In genomic region chr9:98206754-98207153, GRCh38 we compare ENCODE assay signal across 21 cellular contexts. TPM values are rescaled to one million over a fixed set of nuclear protein-coding genes. Genes with fewer than 3 reads are reported as not detected.
DNase-seq lines count a peak whose midpoint lies in the region; ATAC-seq, FAIRE-seq and TF ChIP-seq lines count a peak whose summit lies in the region.
"Had no signal": no experiment of that assay in that cellular context is flagged by ENCODE, and none has a peak within 500 bp of the region (broad histone marks: within the 10 kb centered on the region; RNA-seq: fewer than 3 reads in every experiment).

No MANE protein-coding gene starts in this region.

- CTCF ChIA-PET in T-cell (lab: Charles Lee) = interaction anchor here in 1 of 2 donors (0.6 to 0.9 kb wide), 2 partner anchors 10 to 264 kb away, joined by 3 to 5 read pairs; no protein-coding TSS in a partner anchor

- H3K9me1 ChIP-seq in keratinocyte (ENCODE audit: control insufficient read depth, extremely low read depth, insufficient read depth, low read length) = no peaks in the 10 kb centered on the region

- TF ChIP-seq CTCF in HFFc6 (IDR thresholded peaks at IDR 0.05) (no peak), epithelial cell of esophagus (IDR thresholded peaks at IDR 0.05; ENCODE audit: insufficient read depth, low read depth, low read length, missing control alignments) (no peak), keratinocyte (optimal IDR thresholded peaks at IDR 0.05 in 1 of 3, IDR thresholded peaks at IDR 0.05 in 1 of 3, conservative IDR thresholded peaks at IDR 0.05 in 1 of 3; ENCODE audit: extremely low read depth in 1 of 3, insufficient read depth in 2 of 3, low read length in 3 of 3) (no peak)

- POLR2A ChIA-PET in T-cell (lab: Charles Lee) = no interaction called here

- dilution Hi-C loops in keratinocyte (cut with MboI; ENCODE audit: extremely low pct_ligation_motif_present, low sequenced_read_pairs) = no loop called here

- no peak overlapping the region for H2AFZ ChIP-seq in keratinocyte (ENCODE audit: control insufficient read depth, low read length)
- H2AFZ ChIP-seq: GM23338 had no signal

- peaks cover 24% of the 10 kb centered on the region for H3K4me1 ChIP-seq in keratinocyte (ENCODE audit: control insufficient read depth, extremely low read depth, insufficient read depth, low read length)
- H3K4me1 ChIP-seq: Caco-2 had no signal

- no peaks in the 10 kb centered on the region for H3K36me3 Mint-ChIP-seq in HFFc6 (ENCODE audit: low read depth)
- H3K36me3 Mint-ChIP-seq in T-cell = peaks cover 11% of the 10 kb centered on the region

- H3K27me3 ChIP-seq in keratinocyte (ENCODE audit: control insufficient read depth, extremely low read depth, insufficient read depth, low read length) = no peaks in the 10 kb centered on the region

- H3K9me3 Mint-ChIP-seq in HFFc6 (no peaks in the 10 kb centered on the region), T-cell (no peaks in the 10 kb centered on the region)
- H3K9me3 Mint-ChIP-seq: CD4-positive, alpha-beta T cell had no signal

- peak; percentile 84 for FAIRE-seq in keratinocyte (lab: Jason Lieb, UNC)
- FAIRE-seq: A549, D721Med, G401.6, GM12892, GM18507, H54 had no signal

- no peak overlapping the region for H3K4me2 ChIP-seq in keratinocyte (ENCODE audit: control insufficient read depth, extremely low read depth, insufficient read depth, low read depth, low read length)
- H3K4me2 ChIP-seq: A549, GM23338 had no signal

- H3K9me3 ChIP-seq in keratinocyte (ENCODE audit: control insufficient read depth, low read depth, low read length) = no peaks in the 10 kb centered on the region
- H3K9me3 ChIP-seq: A549, Caco-2 had no signal

- H3K4me1 Mint-ChIP-seq in HFFc6 (ENCODE audit: low read depth) = peaks cover 15% of the 10 kb centered on the region
- H3K4me1 Mint-ChIP-seq in T-cell = peaks cover 5 to 6% (median 5%) of the 10 kb centered on the region in 3 donors

- H3K4me3 Mint-ChIP-seq in HFFc6 (no peak overlapping the region), T-cell (no peak overlapping the region)
- H3K4me3 Mint-ChIP-seq: CD4-positive, alpha-beta T cell; GM23338 had no signal

- H3K27me3 Mint-ChIP-seq in HFFc6 (ENCODE audit: insufficient read depth) (no peaks in the 10 kb centered on the region; the same call in none of the 2 replicates), T-cell (no peaks in the 10 kb centered on the region)
- H3K27me3 Mint-ChIP-seq: CD4-positive, alpha-beta T cell had no signal

- DNase-seq in HFFc6 (no peak), T-cell (no peak), epithelial cell of esophagus (ENCODE audit: low read depth) (peak; percentile 47), keratinocyte (ENCODE audit: low read depth, low spot score) (no peak)
- DNase-seq in activated CD4-positive, alpha-beta T cell treated with anti-CD3 and anti-CD28 coated beads for 1 hour = no peak
- no peak for DNase-seq in activated naive CD4-positive, alpha-beta T cell treated with anti-CD3 and anti-CD28 coated beads, Interleukin-2, amount 50 U/mL, for 16 hours
- DNase-seq: AML-193; Caco-2; CD4-positive, alpha-beta T cell had no signal

- H3K4me3 ChIP-seq in epithelial cell of esophagus (ENCODE audit: low read length) (no peak overlapping the region), keratinocyte (ENCODE audit: control insufficient read depth in 2 of 3, extremely low read depth in 1 of 3, insufficient read depth in 2 of 3, low read depth in 1 of 3, low read length in 3 of 3) (no peak overlapping the region)
- H3K4me3 ChIP-seq: A549, GM23338 had no signal

- peak overlapping the region; percentile 27 for H3K27ac ChIP-seq in keratinocyte (ENCODE audit: control insufficient read depth, insufficient read depth, low read length)
- H3K27ac ChIP-seq: 22Rv1, C4-2B had no signal

- H3K79me2 ChIP-seq in keratinocyte (ENCODE audit: control insufficient read depth, insufficient read depth, low read length) = no peaks in the 10 kb centered on the region

- no peaks in the 10 kb centered on the region for H4K20me1 ChIP-seq in keratinocyte (ENCODE audit: control insufficient read depth, extremely low read depth, insufficient read depth, low read length)

- H3K36me3 ChIP-seq in keratinocyte (ENCODE audit: control insufficient read depth in 2 of 2, extremely low read depth in 1 of 2, insufficient read depth in 2 of 2, low read length in 2 of 2) = peaks cover 53 to 69% of the 10 kb centered on the region in 2 experiments

- ATAC-seq in T-cell (replicated peaks in 1 of 4) (no peak), HG02885 (IDR thresholded peaks at IDR 0.05; ENCODE audit: poor library complexity, unreplicated experiment) (no peak), HG02571 (IDR thresholded peaks at IDR 0.05; ENCODE audit: unreplicated experiment) (no peak)
- ATAC-seq: A549, GM23338, HCT116 had no signal

- no peak overlapping the region for H3K9ac ChIP-seq in keratinocyte (ENCODE audit: control insufficient read depth, extremely low read depth, insufficient read depth, low read length)

- H3K27ac Mint-ChIP-seq in HFFc6 (peak overlapping the region; percentile 57; the same call in 1 of the 2 replicates), T-cell (peak overlapping the region; percentile 19 to 59)
- H3K27ac Mint-ChIP-seq: GM23338 had no signal

RNA-seq across cellular contexts. Expression of gene CORO2A, which starts 14.3 kb away (rescaled TPM):
- 1 to 10 TPM in 3 of 6 experiments, under 1 TPM in 3; 0.84 to 2.4 (median 1.1) TPM for total RNA-seq in HFFc6 (2021; fragmentation: NEBNext Ultra II Directional; extraction: Animal tissue kit (Norgen Biotek cat#: 25700))
- total RNA-seq in T-cell = 10 to 100 TPM in 4 of 5 donors, 1 to 10 TPM in 1; 9.1 to 12.4 (median 10.8) TPM
- polyA plus RNA-seq in keratinocyte = 30.9 to 45.2 TPM (median 31.7 TPM) in 3 replicates
- polyA plus RNA-seq in keratinocyte (2011; ENCODE audit: low read depth) = 9.8 TPM
- polyA plus RNA-seq in keratinocyte (2011; cell fraction: cytosol; rRNA removed) = 33.2 and 34.5 TPM in 2 replicates
- 35.1 and 38.7 TPM in 2 replicates for polyA plus RNA-seq in keratinocyte (2011; cell fraction: nucleus; rRNA removed)
- 17.9 and 33.7 TPM in 2 replicates for polyA plus RNA-seq in keratinocyte (2012; ENCODE audit: low replicate concordance)
- 49.6 to 65.0 TPM (median 51.0 TPM) in 3 replicates for polyA minus RNA-seq in keratinocyte
- 38.0 TPM for polyA minus RNA-seq in keratinocyte (2011; cell fraction: cytosol; rRNA and poly(A)+ RNA removed)
- 23.0 and 30.8 TPM in 2 replicates for polyA minus RNA-seq in keratinocyte (2011; cell fraction: nucleus; rRNA and poly(A)+ RNA removed)

RNA-seq across cellular contexts. Expression of gene TBC1D2, which starts 48.7 kb away (rescaled TPM):
- 10 to 100 TPM; 31.9 to 39.4 (median 36.5) TPM for total RNA-seq in HFFc6 (2021; fragmentation: NEBNext Ultra II Directional; extraction: Animal tissue kit (Norgen Biotek cat#: 25700))
- total RNA-seq in T-cell = 10 to 100 TPM in 1 of 5 donors, 1 to 10 TPM in 4; 4.5 to 10.7 (median 7.1) TPM
- 59.2 to 110 TPM (median 73.2 TPM) in 3 replicates for polyA plus RNA-seq in keratinocyte
- 66.9 TPM for polyA plus RNA-seq in keratinocyte (2011; ENCODE audit: low read depth)
- 59.8 and 88.4 TPM in 2 replicates for polyA plus RNA-seq in keratinocyte (2011; cell fraction: cytosol; rRNA removed)
- polyA plus RNA-seq in keratinocyte (2011; cell fraction: nucleus; rRNA removed) = 113 and 139 TPM in 2 replicates
- 89.1 and 89.3 TPM in 2 replicates for polyA plus RNA-seq in keratinocyte (2012; ENCODE audit: low replicate concordance)
- 88.4 to 139 TPM (median 131 TPM) in 3 replicates for polyA minus RNA-seq in keratinocyte
- 166 TPM for polyA minus RNA-seq in keratinocyte (2011; cell fraction: cytosol; rRNA and poly(A)+ RNA removed)
- polyA minus RNA-seq in keratinocyte (2011; cell fraction: nucleus; rRNA and poly(A)+ RNA removed) = 86.6 and 94.1 TPM in 2 replicates
